In genomic region chr3:184336484-184337230, GRCh38 we compare ENCODE assay signal across 8 cellular contexts.
DNase-seq lines count a peak whose midpoint lies in the region; TF ChIP-seq lines count a peak whose summit lies in the region.

No MANE protein-coding gene starts in this region.

- peak; percentile 73 for DNase-seq in GM20000 (ENCODE audit: low spot score)
- DNase-seq in NCI-H748 (lab: John Stamatoyannopoulos, UW; ENCODE audit: unreplicated experiment): peak; percentile 57
- DNase-seq in T47D (ENCODE audit: low read depth in 1 of 2, low spot score in 1 of 2): peak; percentile 77 to 87
- DNase-seq in skeletal muscle cell (ENCODE audit: low read depth): no peak
- DNase-seq in GM19240 (ENCODE audit: insufficient read length, low spot score): no peak
- DNase-seq in iPS-NIHi7 (ENCODE audit: extremely low spot score): no peak

- H3K27ac ChIP-seq in C4-2B (peak overlapping the region; percentile 81), iPS-18a (ENCODE audit: low read length) (peak overlapping the region; percentile 19)

- peaks cover 31% of the 10 kb centered on the region for H3K36me3 ChIP-seq in iPS-18a (ENCODE audit: control insufficient read depth, low read depth, low read length)

- H3K27me3 ChIP-seq in iPS-18a (ENCODE audit: control insufficient read depth, insufficient read depth, low read length): no peaks in the 10 kb centered on the region

- H3K9me3 ChIP-seq in iPS-18a (ENCODE audit: control insufficient read depth, low read depth, low read length): no peaks in the 10 kb centered on the region

- H3K4me1 ChIP-seq in iPS-18a (ENCODE audit: control insufficient read depth, low read depth, low read length): peaks cover 21% of the 10 kb centered on the region

- TF ChIP-seq CTCF in C4-2B (conservative IDR thresholded peaks at IDR 0.05) (no peak), GM20000 (IDR thresholded peaks at IDR 0.05; ENCODE audit: extremely low read depth, missing control alignments) (no peak)

- H3K9ac ChIP-seq in iPS-18a (ENCODE audit: low read length): peak overlapping the region; percentile 72

- in situ Hi-C loops in T47D (cut with HindIII; ENCODE audit: low pct_unique_long_range_greater_than_20kb, low sequenced_read_pairs): no loop called here

- peak overlapping the region; percentile 79 for H3K4me3 ChIP-seq in iPS-18a (ENCODE audit: low read length)
- peak overlapping the region; percentile 67 for H3K4me3 ChIP-seq in skeletal muscle cell (ENCODE audit: low read depth, low read length)

Comparison
In these comparisons a context has a peak if more than half of its experiments do, and no peak if none do; other contexts are left out.
1. DNase-seq: peak in GM20000 (single experiment), NCI-H748 (single experiment) and T47D (2 of 2); none in skeletal muscle cell (single experiment), GM19240 (single experiment) and iPS-NIHi7 (single experiment).